Comparison of ENCODE assay signal across 1 cellular context in genomic region chr10:133346413-133346812, GRCh38.
TF ChIP-seq lines count a peak whose summit lies in the region.

No MANE protein-coding gene starts in this region.

TF ChIP-seq in H1, 55 proteins besides CTCF, POLR2A, EP300 and RAD21:
- no peak for TF ChIP-seq KDM5A (IDR thresholded peaks at IDR 0.05; ENCODE audit: low read length)
- TF ChIP-seq NRF1 (IDR thresholded peaks at IDR 0.05; ENCODE audit: low read depth, low read length): no peak
- no peak for TF ChIP-seq KDM4A (IDR thresholded peaks at IDR 0.05; ENCODE audit: low read depth, low read length, severe bottlenecking)
- no peak for TF ChIP-seq SP1 (IDR thresholded peaks at IDR 0.05; ENCODE audit: low read depth, low read length)
- TF ChIP-seq RFX5 (IDR thresholded peaks at IDR 0.05; ENCODE audit: borderline replicate concordance, low read depth, low read length): no peak
- TF ChIP-seq CHD7 (IDR thresholded peaks at IDR 0.05; ENCODE audit: insufficient replicate concordance, low read length): no peak
- no peak for TF ChIP-seq RXRA (IDR thresholded peaks at IDR 0.05; ENCODE audit: insufficient read depth, low read depth, low read length)
- no peak for TF ChIP-seq SRF (IDR thresholded peaks at IDR 0.05; ENCODE audit: low read depth, low read length)
- no peak for TF ChIP-seq RBBP5 (IDR thresholded peaks at IDR 0.05; ENCODE audit: borderline replicate concordance, low read depth, low read length)
- no peak for TF ChIP-seq CHD1 (IDR thresholded peaks at IDR 0.05; ENCODE audit: low read depth, low read length)
- no peak for TF ChIP-seq ATF3 (IDR thresholded peaks at IDR 0.05; ENCODE audit: insufficient read depth, low read depth, low read length)
- TF ChIP-seq FOSL1 (IDR thresholded peaks at IDR 0.05; ENCODE audit: insufficient read depth, low read depth, low read length): no peak
